Comparison of ENCODE assay signal across 23 cellular contexts in the genomic region with DNA sequence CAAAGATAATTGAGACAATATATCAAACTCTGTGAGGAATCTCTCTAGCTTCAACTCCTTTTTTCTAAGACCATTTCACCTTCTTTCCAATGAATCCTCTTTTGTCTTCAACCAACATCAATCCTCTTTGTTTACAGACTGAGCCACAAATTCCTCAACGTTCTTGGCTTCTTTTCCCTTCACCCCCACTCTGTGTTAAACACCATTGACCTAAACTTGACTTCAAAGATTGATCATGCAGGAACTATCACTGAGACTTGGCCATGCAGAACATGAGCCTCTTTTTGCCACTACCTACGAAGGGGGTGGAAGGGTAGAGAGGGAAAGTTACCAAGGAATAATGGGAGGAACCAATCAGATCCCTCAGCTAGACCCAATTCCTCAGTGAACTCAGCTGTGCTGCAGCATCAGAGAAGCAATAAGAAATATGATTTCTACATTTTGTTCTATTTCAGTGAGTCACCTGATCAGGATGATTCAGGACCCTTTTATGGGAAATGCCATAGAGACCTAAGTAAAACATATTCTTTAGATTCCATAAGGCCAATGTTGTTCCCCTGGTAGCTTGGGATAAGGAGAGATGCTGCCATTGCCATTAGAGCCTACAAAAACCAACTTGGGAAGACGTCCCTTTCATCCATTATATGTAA.
"Had no signal": no experiment of that assay in that cellular context is flagged by ENCODE, and none has a peak within 500 bp of the region (broad histone marks: within the 10 kb centered on the region; RNA-seq: fewer than 3 reads in every experiment).

No MANE protein-coding gene starts in this region.

- H3K9me3 Mint-ChIP-seq: activated CD4-positive, alpha-beta T cell treated with anti-CD3 and anti-CD28 coated beads, Interleukin-2, amount 10 ng/mL, durations not matched to agents 24 days and 14 days; central memory CD8-positive, alpha-beta T cell had no signal

- H3K36me3 Mint-ChIP-seq: activated naive CD8-positive, alpha-beta T cell treated with anti-CD3 and anti-CD28 coated beads for 36 hours had no signal

- H3K27me3 Mint-ChIP-seq: activated CD4-positive, alpha-beta T cell treated with anti-CD3 and anti-CD28 coated beads, Interleukin-2, amount 10 ng/mL, durations not matched to agents 24 days and 14 days; activated T-helper 17 cell treated with anti-CD3 and anti-CD28 coated beads, Interleukin-2, amount 50 U/mL, for 72 hours; central memory CD8-positive, alpha-beta T cell; progenitor cell of endocrine pancreas had no signal

- H3K4me1 ChIP-seq: colonic mucosa, right atrium auricular region had no signal

- H3K36me3 ChIP-seq: brain microvascular endothelial cell, colonic mucosa, right atrium auricular region, stomach, vagina had no signal

- ATAC-seq: activated CD8-positive, alpha-beta T cell treated with anti-CD3 and anti-CD28 coated beads for 36 hours; activated T-helper 17 cell treated with anti-CD3 and anti-CD28 coated beads, Interleukin-2, amount 50 U/mL, for 72 hours; left lobe of liver had no signal

- H3K4me3 ChIP-seq: colonic mucosa, right atrium auricular region, skin epidermis, stomach, vagina had no signal

- H3K27me3 ChIP-seq: brain microvascular endothelial cell, colonic mucosa, right atrium auricular region, stomach, vagina had no signal

- H3K9me3 ChIP-seq: colonic mucosa, right atrium auricular region, stomach, vagina had no signal

- H3K4me3 Mint-ChIP-seq: activated CD4-positive, alpha-beta T cell treated with anti-CD3 and anti-CD28 coated beads, Interleukin-2, amount 10 ng/mL, durations not matched to agents 24 days and 14 days; activated CD8-positive, alpha-beta T cell treated with anti-CD3 and anti-CD28 coated beads for 36 hours; activated naive CD8-positive, alpha-beta T cell treated with anti-CD3 and anti-CD28 coated beads for 36 hours; activated T-helper 17 cell treated with anti-CD3 and anti-CD28 coated beads, Interleukin-2, amount 50 U/mL, for 72 hours; central memory CD8-positive, alpha-beta T cell had no signal

- H3K27ac Mint-ChIP-seq: activated CD4-positive, alpha-beta T cell treated with anti-CD3 and anti-CD28 coated beads, Interleukin-2, amount 10 ng/mL, durations not matched to agents 24 days and 14 days; activated CD8-positive, alpha-beta T cell treated with anti-CD3 and anti-CD28 coated beads for 36 hours; activated naive CD8-positive, alpha-beta T cell treated with anti-CD3 and anti-CD28 coated beads for 36 hours; activated T-helper 17 cell treated with anti-CD3 and anti-CD28 coated beads, Interleukin-2, amount 50 U/mL, for 72 hours; progenitor cell of endocrine pancreas had no signal

- FAIRE-seq: islet of Langerhans had no signal

- H3K4me1 Mint-ChIP-seq: activated CD4-positive, alpha-beta T cell treated with anti-CD3 and anti-CD28 coated beads, Interleukin-2, amount 10 ng/mL, durations not matched to agents 24 days and 14 days; activated naive CD8-positive, alpha-beta T cell treated with anti-CD3 and anti-CD28 coated beads for 36 hours; activated T-helper 17 cell treated with anti-CD3 and anti-CD28 coated beads, Interleukin-2, amount 50 U/mL, for 72 hours; central memory CD8-positive, alpha-beta T cell had no signal

- H3K27ac ChIP-seq: brain microvascular endothelial cell, colonic mucosa, right atrium auricular region, skin epidermis, stomach, vagina had no signal

- DNase-seq: activated CD4-positive, alpha-beta T cell treated with anti-CD3 and anti-CD28 coated beads, Interleukin-2, amount 10 ng/mL, durations not matched to agents 24 days and 14 days; activated CD8-positive, alpha-beta T cell treated with anti-CD3 and anti-CD28 coated beads for 36 hours; activated naive CD4-positive, alpha-beta T cell; activated naive CD8-positive, alpha-beta T cell treated with anti-CD3 and anti-CD28 coated beads for 36 hours; activated T-cell treated with anti-CD3 and anti-CD28 coated beads, Interleukin-2, amount 50 U/mL, for 1 hour; amniotic stem cell; brain microvascular endothelial cell; colonic mucosa; erythroblast; midbrain; stimulated activated CD4-positive, alpha-beta T cell treated with anti-CD3 and anti-CD28 coated beads, Interleukin-2, amount 100 ng/mL, for 48 hours; stomach; T-helper 1 cell; T-helper 9 cell; trophoblast cell had no signal
